ENCODE assay signal across 8 cellular contexts in genomic region chr4:54228064-54228527, GRCh38. TPM values are rescaled to one million over a fixed set of nuclear protein-coding genes. Genes with fewer than 3 reads are reported as not detected.
DNase-seq lines count a peak whose midpoint lies in the region; ATAC-seq and TF ChIP-seq lines count a peak whose summit lies in the region.

No MANE protein-coding gene starts in this region.

- H3K4me1 Mint-ChIP-seq in activated CD8-positive, alpha-beta T cell treated with anti-CD3 and anti-CD28 coated beads, Interleukin-2, amount 10 ng/mL, durations not matched to agents 7 days and 5 days (ENCODE audit: low read depth), result peaks cover 42% of the 10 kb centered on the region
- H3K4me1 Mint-ChIP-seq in neural crest cell, result peaks cover 42% of the 10 kb centered on the region

- H3K27ac Mint-ChIP-seq in activated CD8-positive, alpha-beta T cell treated with anti-CD3 and anti-CD28 coated beads, Interleukin-2, amount 10 ng/mL, durations not matched to agents 7 days and 5 days, result no peak overlapping the region
- H3K27ac Mint-ChIP-seq in neural crest cell (ENCODE audit: unreplicated experiment), result no peak overlapping the region

- CTCF ChIA-PET in activated CD8-positive, alpha-beta T cell treated with anti-CD3 and anti-CD28 coated beads, Interleukin-2, amount 10 ng/mL, durations not matched to agents 7 days and 5 days (lab: Charles Lee), result interaction anchor here (0.7 to 1.2 kb wide), 2 partner anchors 9 to 320 kb away, joined by 3 to 4 read pairs; no protein-coding TSS in a partner anchor

- H3K4me3 Mint-ChIP-seq in activated CD8-positive, alpha-beta T cell treated with anti-CD3 and anti-CD28 coated beads, Interleukin-2, amount 10 ng/mL, durations not matched to agents 7 days and 5 days, result peak overlapping the region; percentile 25
- peak overlapping the region; percentile 88 for H3K4me3 Mint-ChIP-seq in neural crest cell

- peaks cover 3% of the 10 kb centered on the region for H3K36me3 Mint-ChIP-seq in activated CD8-positive, alpha-beta T cell treated with anti-CD3 and anti-CD28 coated beads, Interleukin-2, amount 10 ng/mL, durations not matched to agents 7 days and 5 days (ENCODE audit: low read depth)
- no peaks in the 10 kb centered on the region for H3K36me3 Mint-ChIP-seq in neural crest cell (ENCODE audit: low read depth)

- peak; percentile 12 for DNase-seq in stimulated activated naive CD4-positive, alpha-beta T cell treated with Interleukin-2 at 50 U/mL for 16 hours (lab: John Stamatoyannopoulos, UW)
- no peak for DNase-seq in stimulated activated naive CD4-positive, alpha-beta T cell (lab: John Stamatoyannopoulos, UW)
- DNase-seq in LNCaP clone FGC (ENCODE audit: low read depth) (no peak), fibroblast of villous mesenchyme (ENCODE audit: low read depth) (peak; percentile 85), neural crest cell (ENCODE audit: low read depth, low spot score) (peak; percentile 76), cerebellar nuclear complex (lab: John Stamatoyannopoulos, UW) (no peak)
- DNase-seq in activated CD8-positive, alpha-beta T cell treated with anti-CD3 and anti-CD28 coated beads, Interleukin-2, amount 10 ng/mL, durations not matched to agents 7 days and 5 days, result peak; percentile 52

- no peak for ATAC-seq in activated CD8-positive, alpha-beta T cell treated with anti-CD3 and anti-CD28 coated beads, Interleukin-2, amount 10 ng/mL, durations not matched to agents 7 days and 5 days
- no peak for ATAC-seq in GM19324 (IDR thresholded peaks at IDR 0.05; ENCODE audit: low FRiP score, unreplicated experiment)

- H3K9me3 Mint-ChIP-seq in activated CD8-positive, alpha-beta T cell treated with anti-CD3 and anti-CD28 coated beads, Interleukin-2, amount 10 ng/mL, durations not matched to agents 7 days and 5 days (ENCODE audit: insufficient read depth), result no peaks in the 10 kb centered on the region
- no peaks in the 10 kb centered on the region for H3K9me3 Mint-ChIP-seq in neural crest cell

- peaks cover 86% of the 10 kb centered on the region for H3K27me3 Mint-ChIP-seq in activated CD8-positive, alpha-beta T cell treated with anti-CD3 and anti-CD28 coated beads, Interleukin-2, amount 10 ng/mL, durations not matched to agents 7 days and 5 days (ENCODE audit: low read depth)
- H3K27me3 Mint-ChIP-seq in neural crest cell (ENCODE audit: low read depth), result peaks cover 99% of the 10 kb centered on the region

- peak; percentile 92 for TF ChIP-seq CTCF in LNCaP clone FGC (IDR thresholded peaks at IDR 0.05; ENCODE audit: control insufficient read depth, extremely low read depth, insufficient read depth)
- peak; percentile 95 for TF ChIP-seq CTCF in fibroblast of villous mesenchyme (IDR thresholded peaks at IDR 0.05; ENCODE audit: insufficient read depth, low read depth, low read length)
- peak; percentile 76 for TF ChIP-seq CTCF in neural crest cell (conservative IDR thresholded peaks at IDR 0.05)

- POLR2A ChIA-PET in activated CD8-positive, alpha-beta T cell treated with anti-CD3 and anti-CD28 coated beads, Interleukin-2, amount 10 ng/mL, durations not matched to agents 7 days and 5 days (lab: Charles Lee), result no interaction called here

- H3K4me3 ChIP-seq in LNCaP clone FGC (ENCODE audit: low read depth, low read length), result no peak overlapping the region
- H3K4me3 ChIP-seq in fibroblast of villous mesenchyme (ENCODE audit: low read depth, low read length), result peak overlapping the region; percentile 79

RNA-seq across cellular contexts. Expression of gene PDGFRA, which starts 1.0 kb away (rescaled TPM):
- total RNA-seq in activated CD8-positive, alpha-beta T cell treated with anti-CD3 and anti-CD28 coated beads, Interleukin-2, amount 10 ng/mL, durations not matched to agents 7 days and 5 days, result not detected
- 208 and 295 TPM in 2 replicates for total RNA-seq in fibroblast of villous mesenchyme
- total RNA-seq in neural crest cell, result 1.9 and 2.1 TPM in 2 replicates

Comparison
In these comparisons a context has a peak if more than half of its experiments do, and no peak if none do; other contexts are left out.
1. DNase-seq: peak in stimulated activated naive CD4-positive, alpha-beta T cell treated with Interleukin-2 at 50 U/mL for 16 hours (single experiment), activated CD8-positive, alpha-beta T cell treated with anti-CD3 and anti-CD28 coated beads, Interleukin-2, amount 10 ng/mL, durations not matched to agents 7 days and 5 days (single experiment), fibroblast of villous mesenchyme (single experiment) and neural crest cell (single experiment); none in stimulated activated naive CD4-positive, alpha-beta T cell (0 of 6), LNCaP clone FGC (single experiment) and cerebellar nuclear complex (0 of 2).
2. RNA of gene PDGFRA, which starts 1.0 kb away (total RNA-seq): 208 to 295 TPM in fibroblast of villous mesenchyme; 1.9 to 2.1 TPM in neural crest cell and not detected in activated CD8-positive, alpha-beta T cell treated with anti-CD3 and anti-CD28 coated beads, Interleukin-2, amount 10 ng/mL, durations not matched to agents 7 days and 5 days; every median in the first group is over 10 times any median in the second.
3. Peak in every context shown above with its lines, with median percentiles within 50 percentile points of each other: CTCF ChIP-seq.